In the genomic region with DNA sequence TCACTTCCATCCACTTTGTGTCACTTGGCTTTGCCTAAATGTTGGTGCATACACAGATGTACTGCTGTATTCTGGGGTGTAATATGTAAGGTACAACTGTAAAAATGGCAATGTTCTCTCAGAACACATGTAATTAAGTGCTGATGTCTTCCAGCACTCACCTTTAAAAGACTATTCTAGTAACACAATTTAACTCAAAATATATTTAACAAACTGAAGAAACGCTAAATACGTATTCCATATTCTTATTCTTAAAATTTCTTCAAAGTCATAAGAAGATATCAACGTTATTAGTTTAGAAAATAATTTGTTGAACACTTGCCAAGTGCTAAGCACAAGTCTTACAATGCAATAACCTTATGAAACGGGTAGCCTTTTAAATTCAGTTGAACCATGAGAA, we compare ENCODE assay signal across 1 cellular context.
TF ChIP-seq lines count a peak whose summit lies in the region.

No MANE protein-coding gene starts in this region.

TF ChIP-seq in GM12878, 131 proteins besides CTCF, POLR2A, EP300 and RAD21:
- no peak for TF ChIP-seq BACH1 (IDR thresholded peaks at IDR 0.05; ENCODE audit: borderline replicate concordance)
- TF ChIP-seq, protein P1, sequence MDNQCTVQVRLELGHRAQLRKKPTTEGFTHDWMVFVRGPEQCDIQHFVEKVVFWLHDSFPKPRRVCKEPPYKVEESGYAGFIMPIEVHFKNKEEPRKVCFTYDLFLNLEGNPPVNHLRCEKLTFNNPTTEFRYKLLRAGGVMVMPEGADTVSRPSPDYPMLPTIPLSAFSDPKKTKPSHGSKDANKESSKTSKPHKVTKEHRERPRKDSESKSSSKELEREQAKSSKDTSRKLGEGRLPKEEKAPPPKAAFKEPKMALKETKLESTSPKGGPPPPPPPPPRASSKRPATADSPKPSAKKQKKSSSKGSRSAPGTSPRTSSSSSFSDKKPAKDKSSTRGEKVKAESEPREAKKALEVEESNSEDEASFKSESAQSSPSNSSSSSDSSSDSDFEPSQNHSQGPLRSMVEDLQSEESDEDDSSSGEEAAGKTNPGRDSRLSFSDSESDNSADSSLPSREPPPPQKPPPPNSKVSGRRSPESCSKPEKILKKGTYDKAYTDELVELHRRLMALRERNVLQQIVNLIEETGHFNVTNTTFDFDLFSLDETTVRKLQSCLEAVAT (IDR thresholded peaks at IDR 0.05) = peak; percentile 91
